Comparison of ENCODE assay signal across 1 cellular context in the genomic region with DNA sequence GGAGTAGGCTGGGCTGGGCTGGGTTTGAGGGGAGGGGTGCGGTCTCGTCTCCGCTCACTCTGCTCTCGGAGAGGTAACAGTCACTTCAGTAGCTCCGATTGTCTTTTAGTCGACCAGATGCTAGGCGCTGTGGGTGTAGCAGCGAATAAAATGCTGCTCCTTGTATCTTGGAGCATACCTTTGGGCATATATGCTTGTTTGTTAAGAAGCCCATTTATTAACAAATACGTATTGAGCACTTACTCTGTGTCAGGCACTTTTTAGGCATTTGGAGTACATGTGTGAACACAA.
TF ChIP-seq lines count a peak whose summit lies in the region.

No MANE protein-coding gene starts in this region.

TF ChIP-seq in H1, 55 proteins besides CTCF, POLR2A, EP300 and RAD21 (continued from another document):
- no peak for TF ChIP-seq SP1 (IDR thresholded peaks at IDR 0.05; ENCODE audit: low read depth, low read length)
- TF ChIP-seq HDAC6 (IDR thresholded peaks at IDR 0.05; ENCODE audit: low read depth, low read length): no peak
- TF ChIP-seq ASH2L (IDR thresholded peaks at IDR 0.05; ENCODE audit: low read length): no peak
- no peak for TF ChIP-seq BRCA1 (IDR thresholded peaks at IDR 0.05; ENCODE audit: low read depth, low read length)
- TF ChIP-seq KDM1A (IDR thresholded peaks at IDR 0.05; ENCODE audit: borderline replicate concordance, low read length): no peak
- no peak for TF ChIP-seq TEAD4 (IDR thresholded peaks at IDR 0.05; ENCODE audit: low read depth, low read length)
- no peak for TF ChIP-seq TAF1 (IDR thresholded peaks at IDR 0.05; ENCODE audit: low read depth, low read length)
- no peak for TF ChIP-seq SUZ12 (IDR thresholded peaks at IDR 0.05; ENCODE audit: low read length)
- no peak for TF ChIP-seq SRF (IDR thresholded peaks at IDR 0.05; ENCODE audit: low read depth, low read length)
- no peak for TF ChIP-seq HDAC2 (IDR thresholded peaks at IDR 0.05; ENCODE audit: borderline replicate concordance in 1 of 2, low read depth in 2 of 2, low read length in 2 of 2)
- no peak for TF ChIP-seq SP4 (IDR thresholded peaks at IDR 0.05; ENCODE audit: low read length)
- TF ChIP-seq BCL11A (IDR thresholded peaks at IDR 0.05; ENCODE audit: low read depth in 2 of 2, low read length in 2 of 2): no peak
- TF ChIP-seq POLR2AphosphoS5 (IDR thresholded peaks at IDR 0.05; ENCODE audit: low read depth, low read length): no peak
- no peak for TF ChIP-seq SAP30 (IDR thresholded peaks at IDR 0.05; ENCODE audit: insufficient read depth, insufficient replicate concordance, low read length)
- TF ChIP-seq RNF2 (IDR thresholded peaks at IDR 0.05; ENCODE audit: borderline replicate concordance, low read depth, low read length, missing control alignments, poor library complexity, severe bottlenecking): no peak
- no peak for TF ChIP-seq MAFK (IDR thresholded peaks at IDR 0.05; ENCODE audit: low read depth, low read length)
- TF ChIP-seq CBX8 (IDR thresholded peaks at IDR 0.05; ENCODE audit: borderline replicate concordance, low read depth, low read length): no peak
- TF ChIP-seq EGR1 (IDR thresholded peaks at IDR 0.05; ENCODE audit: borderline replicate concordance, low read depth, low read length): no peak
